Comparison of ENCODE assay signal across 8 cellular contexts in the genomic region with DNA sequence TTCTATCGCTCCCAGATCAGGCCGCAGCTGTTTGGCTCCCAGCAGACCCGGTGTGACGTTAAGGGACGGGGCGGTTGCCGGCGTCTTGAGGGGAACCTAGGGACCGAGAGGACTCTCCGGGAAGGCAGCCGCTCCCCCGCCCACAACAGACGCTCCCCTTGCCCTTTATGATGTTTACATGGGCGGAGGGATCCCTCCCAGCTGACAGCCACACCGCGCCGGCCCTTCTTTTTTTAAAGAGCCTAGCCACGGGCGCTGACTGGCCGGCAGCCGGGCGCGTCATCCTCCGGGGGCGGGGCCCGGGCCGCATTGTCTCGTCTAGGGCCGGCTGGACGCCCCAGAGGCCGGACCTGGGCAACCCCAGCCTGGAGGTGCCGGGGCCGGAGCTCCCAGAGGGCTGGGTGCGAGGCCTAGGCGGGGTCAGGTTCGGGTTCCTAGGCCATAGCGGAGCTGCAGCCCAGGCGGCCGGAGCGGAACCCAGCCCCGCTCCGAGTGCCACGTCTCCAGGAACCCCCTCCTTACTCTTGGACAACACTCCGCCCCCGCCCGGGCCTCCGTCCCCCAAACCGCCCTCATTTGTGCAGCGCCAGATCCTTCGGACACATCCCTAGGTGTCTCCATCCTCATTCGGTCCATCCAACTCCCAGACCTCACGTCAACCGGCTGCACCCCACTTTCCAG. TPM values are rescaled to one million over a fixed set of nuclear protein-coding genes. Genes with fewer than 3 reads are reported as not detected.
DNase-seq lines count a peak whose midpoint lies in the region; ATAC-seq and TF ChIP-seq lines count a peak whose summit lies in the region.

A gene (plus strand): TSS at position 340 of the 681 bp plus-strand sequence.

- TF ChIP-seq EP300 in Ishikawa (IDR thresholded peaks at IDR 0.05; ENCODE audit: borderline replicate concordance), result no peak
- no peak for TF ChIP-seq EP300 in esophagus muscularis mucosa (IDR thresholded peaks at IDR 0.05)

- peak in 1 of 3 experiments; percentile 21 for TF ChIP-seq CTCF in esophagus muscularis mucosa (IDR thresholded peaks at IDR 0.05)

- H3K4me3 ChIP-seq in esophagus muscularis mucosa (peak within 1 kb of the TSS; percentile 71 to 80 (median 78)), muscle layer of duodenum (ENCODE audit: low read depth in 1 of 2, low read length in 2 of 2) (peak within 1 kb of the TSS; percentile 87 to 89)

- H3K36me3 ChIP-seq in esophagus muscularis mucosa (no peaks in the 10 kb centered on the region), muscle layer of duodenum (ENCODE audit: control insufficient read depth in 1 of 2, insufficient read depth in 2 of 2, low read length in 2 of 2) (no peaks in the 10 kb centered on the region)

- peak; percentile 25 for TF ChIP-seq POLR2A in esophagus muscularis mucosa (IDR thresholded peaks at IDR 0.05; ENCODE audit: low read depth)

- H3K9me3 ChIP-seq in esophagus muscularis mucosa (no peaks in the 10 kb centered on the region), muscle layer of duodenum (ENCODE audit: control insufficient read depth in 1 of 2, low read length in 2 of 2) (no peaks in the 10 kb centered on the region)

- H3K27ac ChIP-seq in esophagus muscularis mucosa (replicated peaks in 1 of 4), result peak within 1 kb of the TSS; percentile 82 to 88 (median 84)
- peak within 1 kb of the TSS; percentile 89 for H3K27ac ChIP-seq in muscle layer of duodenum (ENCODE audit: low read length)

- peak; percentile 72 for ATAC-seq in GM21576 (IDR thresholded peaks at IDR 0.05; ENCODE audit: unreplicated experiment)

- H3K4me1 ChIP-seq in esophagus muscularis mucosa (peaks cover 13 to 43% (median 34%) of the 10 kb centered on the region in 4 donors), muscle layer of duodenum (ENCODE audit: control insufficient read depth in 1 of 2, insufficient read depth in 2 of 2, low read length in 2 of 2) (peaks cover 9 to 22% of the 10 kb centered on the region in 2 donors)

- peak; percentile 79 for DNase-seq in DMS 273 treated with DMSO at 0.1 percent for 48 hours (lab: John Stamatoyannopoulos, UW)
- peak; percentile 88 to 91 for DNase-seq in activated T-cell treated with anti-CD3 and anti-CD28 coated beads, Interleukin-2, amount 50 U/mL, for 48 hours
- DNase-seq in esophagus muscularis mucosa (ENCODE audit: extremely low spot score), result peak; percentile 98
- peak; percentile 63 to 74 for DNase-seq in stimulated activated CD8-positive, alpha-beta memory T cell treated with anti-CD3 and anti-CD28 coated beads, Interleukin-7, amount 100 ng/mL, for 1 hour (ENCODE audit: low read depth in 2 of 2)

- intact Hi-C loops in esophagus muscularis mucosa (cut with DNase I), result loop anchor here (2.0 to 5.0 kb wide), 2 partner anchors 52 to 78 kb away; a partner anchor contains a TSS

- WGBS in esophagus muscularis mucosa, result 0% methylated on average over 14 of the region's 53 CpGs

- H3K27me3 ChIP-seq in esophagus muscularis mucosa, result no peaks in the 10 kb centered on the region
- peaks cover 3% of the 10 kb centered on the region for H3K27me3 ChIP-seq in muscle layer of duodenum (ENCODE audit: low read depth, low read length)

- TF ChIP-seq RAD21 in Ishikawa (IDR thresholded peaks at IDR 0.05; ENCODE audit: low read depth), result no peak

TF ChIP-seq in Ishikawa, 13 proteins besides CTCF, POLR2A, EP300 and RAD21 (continues in another document):
- TF ChIP-seq TAF1 (IDR thresholded peaks at IDR 0.05; ENCODE audit: low read depth), result peak; percentile 79; the same call in 1 of the 2 replicates
- peak; percentile 69; the same call in 1 of the 2 replicates for TF ChIP-seq TCF12 (IDR thresholded peaks at IDR 0.05; ENCODE audit: low read depth)
- no peak for TF ChIP-seq TEAD4 (IDR thresholded peaks at IDR 0.05)
- TF ChIP-seq YY1 (IDR thresholded peaks at IDR 0.05; ENCODE audit: low read depth), result no peak
- TF ChIP-seq, protein P1, sequence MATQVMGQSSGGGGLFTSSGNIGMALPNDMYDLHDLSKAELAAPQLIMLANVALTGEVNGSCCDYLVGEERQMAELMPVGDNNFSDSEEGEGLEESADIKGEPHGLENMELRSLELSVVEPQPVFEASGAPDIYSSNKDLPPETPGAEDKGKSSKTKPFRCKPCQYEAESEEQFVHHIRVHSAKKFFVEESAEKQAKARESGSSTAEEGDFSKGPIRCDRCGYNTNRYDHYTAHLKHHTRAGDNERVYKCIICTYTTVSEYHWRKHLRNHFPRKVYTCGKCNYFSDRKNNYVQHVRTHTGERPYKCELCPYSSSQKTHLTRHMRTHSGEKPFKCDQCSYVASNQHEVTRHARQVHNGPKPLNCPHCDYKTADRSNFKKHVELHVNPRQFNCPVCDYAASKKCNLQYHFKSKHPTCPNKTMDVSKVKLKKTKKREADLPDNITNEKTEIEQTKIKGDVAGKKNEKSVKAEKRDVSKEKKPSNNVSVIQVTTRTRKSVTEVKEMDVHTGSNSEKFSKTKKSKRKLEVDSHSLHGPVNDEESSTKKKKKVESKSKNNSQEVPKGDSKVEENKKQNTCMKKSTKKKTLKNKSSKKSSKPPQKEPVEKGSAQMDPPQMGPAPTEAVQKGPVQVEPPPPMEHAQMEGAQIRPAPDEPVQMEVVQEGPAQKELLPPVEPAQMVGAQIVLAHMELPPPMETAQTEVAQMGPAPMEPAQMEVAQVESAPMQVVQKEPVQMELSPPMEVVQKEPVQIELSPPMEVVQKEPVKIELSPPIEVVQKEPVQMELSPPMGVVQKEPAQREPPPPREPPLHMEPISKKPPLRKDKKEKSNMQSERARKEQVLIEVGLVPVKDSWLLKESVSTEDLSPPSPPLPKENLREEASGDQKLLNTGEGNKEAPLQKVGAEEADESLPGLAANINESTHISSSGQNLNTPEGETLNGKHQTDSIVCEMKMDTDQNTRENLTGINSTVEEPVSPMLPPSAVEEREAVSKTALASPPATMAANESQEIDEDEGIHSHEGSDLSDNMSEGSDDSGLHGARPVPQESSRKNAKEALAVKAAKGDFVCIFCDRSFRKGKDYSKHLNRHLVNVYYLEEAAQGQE (IDR thresholded peaks at IDR 0.05; ENCODE audit: low read depth), result no peak
- TF ChIP-seq NFIC (IDR thresholded peaks at IDR 0.05), result peak; percentile 11; the same call in 1 of the 2 replicates
- TF ChIP-seq, protein P2, sequence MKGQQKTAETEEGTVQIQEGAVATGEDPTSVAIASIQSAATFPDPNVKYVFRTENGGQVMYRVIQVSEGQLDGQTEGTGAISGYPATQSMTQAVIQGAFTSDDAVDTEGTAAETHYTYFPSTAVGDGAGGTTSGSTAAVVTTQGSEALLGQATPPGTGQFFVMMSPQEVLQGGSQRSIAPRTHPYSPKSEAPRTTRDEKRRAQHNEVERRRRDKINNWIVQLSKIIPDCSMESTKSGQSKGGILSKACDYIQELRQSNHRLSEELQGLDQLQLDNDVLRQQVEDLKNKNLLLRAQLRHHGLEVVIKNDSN (IDR thresholded peaks at IDR 0.05), result peak; percentile 83
- TF ChIP-seq CEBPB (IDR thresholded peaks at IDR 0.05), result no peak
- TF ChIP-seq ZBTB7A (IDR thresholded peaks at IDR 0.05; ENCODE audit: low read depth), result no peak
- TF ChIP-seq FOXM1 (IDR thresholded peaks at IDR 0.05; ENCODE audit: borderline replicate concordance, low read depth), result peak; percentile 67

TF ChIP-seq in PFSK-1, 5 proteins besides CTCF, POLR2A, EP300 and RAD21:
- TF ChIP-seq SIN3A (IDR thresholded peaks at IDR 0.05; ENCODE audit: borderline replicate concordance, insufficient read depth, low read length), result peak; percentile 100
- TF ChIP-seq POLR2AphosphoS5 (IDR thresholded peaks at IDR 0.05; ENCODE audit: low read depth, low read length), result no peak
- TF ChIP-seq FOXP2 (optimal IDR thresholded peaks at IDR 0.05; ENCODE audit: borderline replicate concordance, extremely low read depth, extremely low read length, insufficient read depth), result peak; percentile 82
TF ChIP-seq in PFSK-1: peak in this region for 2.

RNA-seq across cellular contexts. Expression of the gene that starts here (rescaled TPM):
- not detected for polyA plus RNA-seq in PFSK-1 (2012; ENCODE audit: insufficient read length, low read depth)
- not detected for total RNA-seq in esophagus muscularis mucosa

Comparison
In these comparisons a context has a peak if more than half of its experiments do, and no peak if none do; other contexts are left out.
1. Peak in every context shown above with its lines: DNase-seq, ATAC-seq, H3K4me3 ChIP-seq and H3K27ac ChIP-seq.
2. Peak in DNase-seq, H3K4me3 ChIP-seq and H3K27ac ChIP-seq in esophagus muscularis mucosa; RNA of the gene not detected or under 1 TPM.